ENCODE assay signal across 2 cellular contexts in the genomic region with DNA sequence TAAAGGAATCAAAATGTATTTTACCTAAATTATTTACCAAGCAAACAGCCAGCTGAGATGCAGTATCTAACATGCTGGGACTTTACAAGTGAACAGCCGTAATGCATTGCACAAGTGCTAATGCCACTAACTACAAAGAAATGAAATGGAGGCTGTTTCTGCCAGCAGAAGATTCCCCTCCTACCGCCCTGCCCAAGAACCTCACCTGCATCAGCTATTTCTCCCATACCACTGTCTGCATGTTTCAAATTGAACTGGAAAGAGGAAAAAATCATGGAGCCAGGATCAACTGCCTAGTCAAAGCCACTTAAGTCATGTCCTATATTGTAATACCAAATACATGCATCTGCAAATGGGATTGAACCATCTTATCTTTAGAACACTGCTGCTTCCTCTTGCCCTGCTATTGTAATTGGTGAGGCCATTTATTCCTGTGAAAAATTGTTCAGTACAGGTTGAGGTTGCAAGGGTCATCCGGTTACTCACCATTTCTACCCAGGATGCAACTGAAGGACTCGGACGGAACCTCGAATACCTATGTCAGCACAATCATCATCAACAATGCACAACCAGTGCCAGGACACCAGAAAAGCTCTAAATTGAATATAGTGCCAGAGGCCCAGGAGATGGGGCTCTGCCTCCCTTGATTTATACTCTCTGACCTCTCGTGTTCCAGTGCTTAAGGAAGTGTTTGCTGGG.
A peak's percentile ranks its signal among the peaks of the same experiment; 100 is the strongest.
TF ChIP-seq lines count a peak whose summit lies in the region.

No MANE protein-coding gene starts in this region.

TF ChIP-seq in IMR-90, 13 proteins besides CTCF, POLR2A, EP300 and RAD21:
- peak; percentile 73 for TF ChIP-seq MAFK (IDR thresholded peaks at IDR 0.05; ENCODE audit: low read depth, low read length)
- TF ChIP-seq RFX5 (IDR thresholded peaks at IDR 0.05; ENCODE audit: low read depth, low read length): no peak
- TF ChIP-seq, protein P1, sequence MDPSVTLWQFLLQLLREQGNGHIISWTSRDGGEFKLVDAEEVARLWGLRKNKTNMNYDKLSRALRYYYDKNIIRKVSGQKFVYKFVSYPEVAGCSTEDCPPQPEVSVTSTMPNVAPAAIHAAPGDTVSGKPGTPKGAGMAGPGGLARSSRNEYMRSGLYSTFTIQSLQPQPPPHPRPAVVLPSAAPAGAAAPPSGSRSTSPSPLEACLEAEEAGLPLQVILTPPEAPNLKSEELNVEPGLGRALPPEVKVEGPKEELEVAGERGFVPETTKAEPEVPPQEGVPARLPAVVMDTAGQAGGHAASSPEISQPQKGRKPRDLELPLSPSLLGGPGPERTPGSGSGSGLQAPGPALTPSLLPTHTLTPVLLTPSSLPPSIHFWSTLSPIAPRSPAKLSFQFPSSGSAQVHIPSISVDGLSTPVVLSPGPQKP (IDR thresholded peaks at IDR 0.05; ENCODE audit: borderline replicate concordance, low read depth, low read length): no peak

TF ChIP-seq in K562, 482 proteins besides CTCF, POLR2A, EP300 and RAD21:
- no peak for TF ChIP-seq PURB (CRISPR knock-in tag; IDR thresholded peaks at IDR 0.05; ENCODE audit: low read depth)
- TF ChIP-seq, protein P2, sequence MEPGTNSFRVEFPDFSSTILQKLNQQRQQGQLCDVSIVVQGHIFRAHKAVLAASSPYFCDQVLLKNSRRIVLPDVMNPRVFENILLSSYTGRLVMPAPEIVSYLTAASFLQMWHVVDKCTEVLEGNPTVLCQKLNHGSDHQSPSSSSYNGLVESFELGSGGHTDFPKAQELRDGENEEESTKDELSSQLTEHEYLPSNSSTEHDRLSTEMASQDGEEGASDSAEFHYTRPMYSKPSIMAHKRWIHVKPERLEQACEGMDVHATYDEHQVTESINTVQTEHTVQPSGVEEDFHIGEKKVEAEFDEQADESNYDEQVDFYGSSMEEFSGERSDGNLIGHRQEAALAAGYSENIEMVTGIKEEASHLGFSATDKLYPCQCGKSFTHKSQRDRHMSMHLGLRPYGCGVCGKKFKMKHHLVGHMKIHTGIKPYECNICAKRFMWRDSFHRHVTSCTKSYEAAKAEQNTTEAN (CRISPR knock-in tag; IDR thresholded peaks at IDR 0.05): no peak
- TF ChIP-seq ZNF444 (CRISPR knock-in tag; IDR thresholded peaks at IDR 0.05): no peak
- TF ChIP-seq ZNF354B (CRISPR knock-in tag; IDR thresholded peaks at IDR 0.05): no peak
- TF ChIP-seq GATAD2A (IDR thresholded peaks at IDR 0.05): no peak
- TF ChIP-seq, protein P3, sequence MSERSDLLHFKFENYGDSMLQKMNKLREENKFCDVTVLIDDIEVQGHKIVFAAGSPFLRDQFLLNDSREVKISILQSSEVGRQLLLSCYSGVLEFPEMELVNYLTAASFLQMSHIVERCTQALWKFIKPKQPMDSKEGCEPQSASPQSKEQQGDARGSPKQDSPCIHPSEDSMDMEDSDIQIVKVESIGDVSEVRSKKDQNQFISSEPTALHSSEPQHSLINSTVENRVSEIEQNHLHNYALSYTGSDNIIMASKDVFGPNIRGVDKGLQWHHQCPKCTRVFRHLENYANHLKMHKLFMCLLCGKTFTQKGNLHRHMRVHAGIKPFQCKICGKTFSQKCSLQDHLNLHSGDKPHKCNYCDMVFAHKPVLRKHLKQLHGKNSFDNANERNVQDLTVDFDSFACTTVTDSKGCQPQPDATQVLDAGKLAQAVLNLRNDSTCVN (CRISPR knock-in tag; IDR thresholded peaks at IDR 0.05): no peak
- peak; percentile 41; the same call in 1 of the 2 replicates for TF ChIP-seq ZNF316 (IDR thresholded peaks at IDR 0.05)
- TF ChIP-seq ZNF384 (IDR thresholded peaks at IDR 0.05; ENCODE audit: low read depth, low read length): no peak
TF ChIP-seq in K562: peak in this region for 1.
